ENCODE assay signal across 19 cellular contexts in the genomic region with DNA sequence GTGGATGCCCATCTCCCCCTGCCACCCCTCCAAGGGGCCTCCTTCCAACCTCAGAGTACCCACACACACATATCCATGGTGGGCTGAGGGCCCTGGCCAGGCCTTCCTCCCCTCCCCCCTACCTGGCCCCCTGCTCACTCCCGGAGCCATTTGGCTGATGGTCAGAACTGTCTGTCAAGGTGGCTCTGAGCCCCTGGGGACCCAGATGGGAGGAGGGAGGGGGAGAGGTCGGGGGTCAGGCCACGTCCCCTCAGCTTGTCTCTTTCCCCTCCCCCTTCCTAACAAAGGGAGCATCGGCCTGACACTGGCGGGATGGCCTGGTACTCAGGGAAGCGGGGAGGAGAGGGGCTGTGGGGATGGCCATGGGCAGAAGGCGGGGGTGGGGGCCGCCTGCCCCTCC.
"Had no signal": no experiment of that assay in that cellular context is flagged by ENCODE, and none has a peak within 500 bp of the region (broad histone marks: within the 10 kb centered on the region; RNA-seq: fewer than 3 reads in every experiment).

No MANE protein-coding gene starts in this region.

- H3K4me1 ChIP-seq: thyroid gland had no signal

- DNase-seq: activated B cell treated with CpG ODN at 0.5 μM for 24 hours; activated CD4-positive, alpha-beta memory T cell treated with anti-CD3 and anti-CD28 coated beads for 36 hours; activated CD4-positive, alpha-beta T cell treated with anti-CD3 and anti-CD28 coated beads for 4 hours; activated naive CD4-positive, alpha-beta T cell; activated naive CD8-positive, alpha-beta T cell treated with anti-CD3 and anti-CD28 coated beads for 36 hours; amygdala; dermis blood vessel endothelial cell; effector memory CD4-positive, alpha-beta T cell; foreskin fibroblast; hippocampal formation; naive thymus-derived CD4-positive, alpha-beta T cell; occipital lobe; stimulated activated CD4-positive, alpha-beta T cell treated with anti-CD3 and anti-CD28 coated beads, Interleukin-12 subunit alpha, Interleukin-12 subunit beta, amount 100 ng/mL, for 4 hours; stimulated activated CD4-positive, alpha-beta T cell treated with anti-CD3 and anti-CD28 coated beads, Interleukin-1b, Interleukin-23, amount 100 ng/mL, for 48 hours; stimulated activated CD8-positive, alpha-beta memory T cell treated with anti-CD3 and anti-CD28 coated beads, Interleukin-4, amount 100 ng/mL, for 48 hours; stimulated activated naive CD4-positive, alpha-beta T cell treated with Interleukin-2 at 50 U/mL for 16 hours; thyroid gland had no signal

- H3K9me3 Mint-ChIP-seq: activated B cell treated with CpG ODN at 0.5 μM for 24 hours; activated CD4-positive, alpha-beta memory T cell treated with anti-CD3 and anti-CD28 coated beads for 36 hours; activated naive CD8-positive, alpha-beta T cell treated with anti-CD3 and anti-CD28 coated beads for 36 hours; memory B cell; naive thymus-derived CD4-positive, alpha-beta T cell had no signal

- H3K9me3 ChIP-seq: thyroid gland had no signal

- H3K36me3 Mint-ChIP-seq: activated CD4-positive, alpha-beta memory T cell treated with anti-CD3 and anti-CD28 coated beads for 36 hours; activated naive CD8-positive, alpha-beta T cell treated with anti-CD3 and anti-CD28 coated beads for 36 hours had no signal

- H3K4me3 ChIP-seq: thyroid gland had no signal

- H3K4me3 Mint-ChIP-seq: activated B cell treated with CpG ODN at 0.5 μM for 24 hours; activated CD4-positive, alpha-beta memory T cell treated with anti-CD3 and anti-CD28 coated beads for 36 hours; activated naive CD8-positive, alpha-beta T cell treated with anti-CD3 and anti-CD28 coated beads for 36 hours; memory B cell; naive thymus-derived CD4-positive, alpha-beta T cell had no signal

- H3K27me3 Mint-ChIP-seq: activated B cell treated with CpG ODN at 0.5 μM for 24 hours; activated CD4-positive, alpha-beta memory T cell treated with anti-CD3 and anti-CD28 coated beads for 36 hours; memory B cell had no signal

- H3K27me3 ChIP-seq: thyroid gland had no signal

- ATAC-seq: naive thymus-derived CD4-positive, alpha-beta T cell had no signal

- H3K27ac ChIP-seq: epithelial cell of prostate, thyroid gland had no signal

- H3K27ac Mint-ChIP-seq: activated B cell treated with CpG ODN at 0.5 μM for 24 hours; activated CD4-positive, alpha-beta memory T cell treated with anti-CD3 and anti-CD28 coated beads for 36 hours; activated naive CD8-positive, alpha-beta T cell treated with anti-CD3 and anti-CD28 coated beads for 36 hours; memory B cell; naive thymus-derived CD4-positive, alpha-beta T cell had no signal

- H3K36me3 ChIP-seq: thyroid gland had no signal
